In genomic region chr4:167973513-167973912, GRCh38 we compare ENCODE assay signal across 25 cellular contexts.
DNase-seq lines count a peak whose midpoint lies in the region; ATAC-seq and TF ChIP-seq lines count a peak whose summit lies in the region.
"Had no signal": no experiment of that assay in that cellular context is flagged by ENCODE, and none has a peak within 500 bp of the region (broad histone marks: within the 10 kb centered on the region; RNA-seq: fewer than 3 reads in every experiment).

No MANE protein-coding gene starts in this region.

- H3K4me1 Mint-ChIP-seq in WTC11, result no peaks in the 10 kb centered on the region
- H3K4me1 Mint-ChIP-seq: B cell; CD14-positive monocyte; CD4-positive, alpha-beta memory T cell; CD4-positive, CD25-positive, alpha-beta regulatory T cell; CD8-positive, alpha-beta memory T cell had no signal

- H3K27ac Mint-ChIP-seq in WTC11, result no peak overlapping the region
- H3K27ac Mint-ChIP-seq: B cell; CD14-positive monocyte; CD4-positive, alpha-beta T cell; CD4-positive, CD25-positive, alpha-beta regulatory T cell; CD8-positive, alpha-beta memory T cell; CD8-positive, alpha-beta T cell had no signal

- CTCF ChIA-PET in WTC11 (lab: Charles Lee), result no interaction called here

- POLR2A ChIA-PET in WTC11 (lab: Charles Lee), result no interaction called here

- no peaks in the 10 kb centered on the region; the same call in 1 of the 2 replicates for H3K27me3 Mint-ChIP-seq in WTC11 (ENCODE audit: low read depth)
- H3K27me3 Mint-ChIP-seq: B cell; CD4-positive, alpha-beta memory T cell; CD4-positive, alpha-beta T cell; CD4-positive, CD25-positive, alpha-beta regulatory T cell; CD8-positive, alpha-beta memory T cell had no signal

- no peak for TF ChIP-seq CTCF in WTC11 (IDR thresholded peaks at IDR 0.05)

- H3K4me3 Mint-ChIP-seq in WTC11, result no peak overlapping the region
- H3K4me3 Mint-ChIP-seq: B cell; CD14-positive monocyte; CD4-positive, alpha-beta memory T cell; CD4-positive, alpha-beta T cell; CD4-positive, CD25-positive, alpha-beta regulatory T cell; CD8-positive, alpha-beta memory T cell; CD8-positive, alpha-beta T cell had no signal

- DNase-seq in WTC11 (ENCODE audit: low spot score), result no peak
- DNase-seq: 8988T; ACHN; AML-193; BE2C; C1 segment of cervical spinal cord; Caco-2; Calu3; CD4-positive, alpha-beta memory T cell; CD4-positive, alpha-beta T cell; CD4-positive, CD25-positive, alpha-beta regulatory T cell; CD8-positive, alpha-beta memory T cell; CD8-positive, alpha-beta T cell; COR-L47; DMS 273 treated with DMSO at 0.1 percent for 48 hours; DMS153; DMS53; DMS79; DMS79 treated with DMSO at 0.1 percent for 48 hours; DND-41; EL had no signal

- ATAC-seq in WTC11 (no peak), GM19467 (IDR thresholded peaks at IDR 0.05; ENCODE audit: unreplicated experiment) (no peak)
- ATAC-seq: A549; CD8-positive, alpha-beta T cell had no signal

- H3K9me3 Mint-ChIP-seq in WTC11, result peaks cover 86% of the 10 kb centered on the region

- H3K36me3 Mint-ChIP-seq in WTC11, result peaks cover 56% of the 10 kb centered on the region
- H3K36me3 Mint-ChIP-seq: CD14-positive monocyte; CD4-positive, alpha-beta memory T cell; CD4-positive, CD25-positive, alpha-beta regulatory T cell; CD8-positive, alpha-beta memory T cell; CD8-positive, alpha-beta T cell had no signal

TF ChIP-seq in WTC11, 78 proteins besides CTCF, POLR2A, EP300 and RAD21:
- peak; percentile 90 for TF ChIP-seq ZNF317 (CRISPR knock-in tag; IDR thresholded peaks at IDR 0.05; ENCODE audit: borderline replicate concordance, low read depth)
- TF ChIP-seq ETV6 (CRISPR knock-in tag; IDR thresholded peaks at IDR 0.05), result no peak
